ENCODE assay signal across 18 cellular contexts in genomic region chr2:55934337-55934736, GRCh38. TPM values are rescaled to one million over a fixed set of nuclear protein-coding genes. Genes with fewer than 3 reads are reported as not detected.
"Had no signal": no experiment of that assay in that cellular context is flagged by ENCODE, and none has a peak within 500 bp of the region (broad histone marks: within the 10 kb centered on the region; RNA-seq: fewer than 3 reads in every experiment).

No MANE protein-coding gene starts in this region.

- H3K4me1 ChIP-seq: gastrocnemius medialis, lower lobe of right lung, prostate gland, sigmoid colon, stomach, tibial artery had no signal

- DNase-seq: dorsolateral prefrontal cortex; effector CD4-positive, alpha-beta T cell; gastrocnemius medialis; head of caudate nucleus; left ventricle myocardium superior; lower lobe of right lung; naive thymus-derived CD8-positive, alpha-beta T cell; nephron progenitor cell; nucleus accumbens; right cardiac atrium; sigmoid colon; stimulated activated CD4-positive, alpha-beta T cell treated with anti-CD3 and anti-CD28 coated beads, Interleukin-2, amount 100 ng/mL, for 24 hours; stimulated activated CD4-positive, alpha-beta T cell treated with anti-CD3 and anti-CD28 coated beads, Interleukin-4, amount 100 ng/mL, for 24 hours; stimulated activated naive CD4-positive, alpha-beta T cell treated with Interleukin-2 at 50 U/mL for 16 hours; stomach; tibial artery had no signal

- H3K27me3 ChIP-seq: gastrocnemius medialis, sigmoid colon, stomach, tibial artery had no signal

- H3K36me3 ChIP-seq: gastrocnemius medialis, lower lobe of right lung, prostate gland, sigmoid colon, stomach, tibial artery had no signal

- ATAC-seq: gastrocnemius medialis; left ventricle myocardium superior; lower lobe of right lung; naive thymus-derived CD8-positive, alpha-beta T cell; right cardiac atrium; stimulated activated effector memory CD8-positive, alpha-beta T cell treated with anti-CD3 and anti-CD28 coated beads, Interleukin-12 subunit alpha, Interleukin-12 subunit beta, amount 100 ng/mL, for 72 hours had no signal

- H3K27ac ChIP-seq: dorsolateral prefrontal cortex, gastrocnemius medialis, lower lobe of right lung, prostate gland, sigmoid colon, stomach, tibial artery had no signal

- H3K4me3 ChIP-seq: dorsolateral prefrontal cortex, gastrocnemius medialis, lower lobe of right lung, prostate gland, sigmoid colon, stomach, tibial artery had no signal

- H3K9me3 ChIP-seq: gastrocnemius medialis, lower lobe of right lung, prostate gland, sigmoid colon, stomach, tibial artery had no signal

RNA-seq across cellular contexts. Expression of gene EFEMP1, which starts 10.8 kb away (rescaled TPM):
- total RNA-seq: naive thymus-derived CD8-positive, alpha-beta T cell had no signal
- polyA plus RNA-seq: naive thymus-derived CD8-positive, alpha-beta T cell had no signal
